13 cellular contexts compared by ENCODE assay signal in genomic region chr4:112253382-112254000, GRCh38. TPM values are rescaled to one million over a fixed set of nuclear protein-coding genes. Genes with fewer than 3 reads are reported as not detected.
DNase-seq lines count a peak whose midpoint lies in the region; ATAC-seq and TF ChIP-seq lines count a peak whose summit lies in the region.
"Had no signal": no experiment of that assay in that cellular context is flagged by ENCODE, and none has a peak within 500 bp of the region (broad histone marks: within the 10 kb centered on the region; RNA-seq: fewer than 3 reads in every experiment).

No MANE protein-coding gene starts in this region.

- BruUV-seq in mammary epithelial cell (replicated peaks; lab: Mats Ljungman, UMichigan): no TSS peak

- H3K9ac ChIP-seq in mammary epithelial cell (ENCODE audit: insufficient read depth, low read length): no peak overlapping the region

- no peaks in the 10 kb centered on the region for H3K4me1 ChIP-seq in mammary epithelial cell (ENCODE audit: insufficient read depth, low read length)

- intact Hi-C loops in activated B cell treated with CpG ODN at 0.5 μM for 24 hours (cut with micrococcal nuclease) (loop anchor here (2.0 kb wide), 2 partner anchors 19 to 31 kb away; partner anchors contain the start of gene TIFA), mammary epithelial cell (cut with micrococcal nuclease) (no loop called here), left ventricle myocardium superior (cut with micrococcal nuclease) (no loop called here)

- CTCF ChIA-PET in activated B cell treated with CpG ODN at 0.5 μM for 24 hours (lab: Charles Lee) (no interaction called here), mammary epithelial cell (lab: Charles Lee; ENCODE audit: low non-redundant PET) (no interaction called here)

- H3K4me3 Mint-ChIP-seq in activated B cell treated with CpG ODN at 0.5 μM for 24 hours: no peak overlapping the region
- H3K4me3 Mint-ChIP-seq: activated naive CD8-positive, alpha-beta T cell had no signal

- WGBS in mammary epithelial cell (ENCODE audit: low coverage, missing lambda C conversion rate): 97% methylated on average over 2 of the region's 2 CpGs

- no peak overlapping the region for H2AFZ ChIP-seq in mammary epithelial cell (ENCODE audit: low read depth, low read length)

- H3K9me3 Mint-ChIP-seq in activated B cell treated with CpG ODN at 0.5 μM for 24 hours: no peaks in the 10 kb centered on the region

- H3K27me3 Mint-ChIP-seq in activated B cell treated with CpG ODN at 0.5 μM for 24 hours: no peaks in the 10 kb centered on the region
- H3K27me3 Mint-ChIP-seq: activated naive CD8-positive, alpha-beta T cell had no signal

- POLR2A ChIA-PET in activated B cell treated with CpG ODN at 0.5 μM for 24 hours (lab: Charles Lee): no interaction called here

- no peak overlapping the region for H3K27ac Mint-ChIP-seq in activated B cell treated with CpG ODN at 0.5 μM for 24 hours
- H3K27ac Mint-ChIP-seq: activated naive CD8-positive, alpha-beta T cell had no signal

- no peak overlapping the region for H3K27ac ChIP-seq in mammary epithelial cell (ENCODE audit: insufficient read depth, low read depth, low read length)
- H3K27ac ChIP-seq: C4-2B, skin epidermis had no signal

- peaks cover 5% of the 10 kb centered on the region for H3K4me1 Mint-ChIP-seq in activated B cell treated with CpG ODN at 0.5 μM for 24 hours

- ATAC-seq in GM18517 (IDR thresholded peaks at IDR 0.05; ENCODE audit: unreplicated experiment) (peak; percentile 72), GM21737 (IDR thresholded peaks at IDR 0.05; ENCODE audit: unreplicated experiment) (peak; percentile 79), HG03439 (IDR thresholded peaks at IDR 0.05; ENCODE audit: unreplicated experiment) (peak; percentile 58), activated B cell treated with CpG ODN at 0.5 μM for 24 hours (ENCODE audit: low read depth) (peak; percentile 82), left ventricle myocardium superior (no peak)

- peaks cover 21% of the 10 kb centered on the region for H3K36me3 Mint-ChIP-seq in activated B cell treated with CpG ODN at 0.5 μM for 24 hours (ENCODE audit: low read depth)

- no peaks in the 10 kb centered on the region for H3K9me3 ChIP-seq in mammary epithelial cell (replicated peaks; ENCODE audit: insufficient read depth, low read length)

- H3K36me3 ChIP-seq in mammary epithelial cell (ENCODE audit: insufficient read depth, low read length): no peaks in the 10 kb centered on the region

- H3K4me3 ChIP-seq in mammary epithelial cell (replicated peaks in 1 of 3; ENCODE audit: insufficient read depth in 1 of 3, low read depth in 2 of 3, low read length in 3 of 3): no peak overlapping the region
- H3K4me3 ChIP-seq: skin epidermis had no signal

- dilution Hi-C loops in mammary epithelial cell (cut with HindIII; ENCODE audit: low sequenced_read_pairs): no loop called here

- no peak overlapping the region for H3K4me2 ChIP-seq in mammary epithelial cell (ENCODE audit: insufficient read depth, low read depth, low read length)

- H3K27me3 ChIP-seq in mammary epithelial cell (ENCODE audit: insufficient read depth, low read length): no peaks in the 10 kb centered on the region

- TF ChIP-seq CTCF in activated B cell treated with CpG ODN at 0.5 μM for 24 hours (IDR thresholded peaks at IDR 0.05): no peak
- no peak for TF ChIP-seq CTCF in mammary epithelial cell (conservative IDR thresholded peaks at IDR 0.05 in 1 of 2, IDR thresholded peaks at IDR 0.05 in 1 of 2; ENCODE audit: extremely low read depth in 1 of 2, insufficient read depth in 1 of 2, low read depth in 1 of 2, low read length in 2 of 2)

- H4K20me1 ChIP-seq in mammary epithelial cell (ENCODE audit: insufficient read depth, low read length): no peaks in the 10 kb centered on the region

- peaks cover 22% of the 10 kb centered on the region for H3K79me2 ChIP-seq in mammary epithelial cell (ENCODE audit: insufficient read depth, low read length)

- in situ Hi-C loops in mammary epithelial cell (cut with MboI; ENCODE audit: low sequenced_read_pairs in 2 of 2): no loop called here

- no peak for DNase-seq in activated B cell treated with CpG ODN at 0.5 μM for 24 hours
- DNase-seq in mammary epithelial cell: no peak
- DNase-seq in midbrain (lab: John Stamatoyannopoulos, UW): no peak
- DNase-seq in activated CD8-positive, alpha-beta memory T cell treated with anti-CD3 and anti-CD28 coated beads, Interleukin-2, amount 50 U/mL, for 4 hours: no peak
- DNase-seq in left ventricle myocardium superior: no peak
- DNase-seq: activated CD4-positive, alpha-beta T cell treated with anti-CD3 and anti-CD28 coated beads for 4 hours; Right ventricle myocardium superior had no signal

RNA-seq across cellular contexts. Expression of gene AP1AR, which starts 21.9 kb away (rescaled TPM):
- 20.1 and 24.3 TPM in 2 replicates for total RNA-seq in activated B cell treated with CpG ODN at 0.5 μM for 24 hours
- total RNA-seq in mammary epithelial cell: 10 to 100 TPM; 24.6 to 27.3 TPM
- polyA plus RNA-seq in mammary epithelial cell: 6.7 TPM
- polyA minus RNA-seq in mammary epithelial cell: 3.7 TPM
- total RNA-seq in left ventricle myocardium superior: 10.2 TPM

RNA-seq across cellular contexts. Expression of gene TIFA, which starts 32.2 kb away (rescaled TPM):
- total RNA-seq in activated B cell treated with CpG ODN at 0.5 μM for 24 hours: 36.4 and 43.4 TPM in 2 replicates
- 10 to 100 TPM in 1 of 2 donors, 1 to 10 TPM in 1; 4.3 to 10.1 TPM for total RNA-seq in mammary epithelial cell
- polyA plus RNA-seq in mammary epithelial cell: 5.5 TPM
- 5.5 TPM for polyA minus RNA-seq in mammary epithelial cell
- total RNA-seq in left ventricle myocardium superior: 32.2 TPM

RNA-seq across cellular contexts. Expression of gene ALPK1, which starts 43.7 kb away (rescaled TPM):
- total RNA-seq in activated B cell treated with CpG ODN at 0.5 μM for 24 hours (23.1 and 26.7 TPM in 2 replicates), mammary epithelial cell (10 to 100 TPM; 19.0 to 24.3 TPM), left ventricle myocardium superior (5.1 TPM)
- 4.0 TPM for polyA plus RNA-seq in mammary epithelial cell
- polyA minus RNA-seq in mammary epithelial cell: 1.4 TPM
